In the genomic region with DNA sequence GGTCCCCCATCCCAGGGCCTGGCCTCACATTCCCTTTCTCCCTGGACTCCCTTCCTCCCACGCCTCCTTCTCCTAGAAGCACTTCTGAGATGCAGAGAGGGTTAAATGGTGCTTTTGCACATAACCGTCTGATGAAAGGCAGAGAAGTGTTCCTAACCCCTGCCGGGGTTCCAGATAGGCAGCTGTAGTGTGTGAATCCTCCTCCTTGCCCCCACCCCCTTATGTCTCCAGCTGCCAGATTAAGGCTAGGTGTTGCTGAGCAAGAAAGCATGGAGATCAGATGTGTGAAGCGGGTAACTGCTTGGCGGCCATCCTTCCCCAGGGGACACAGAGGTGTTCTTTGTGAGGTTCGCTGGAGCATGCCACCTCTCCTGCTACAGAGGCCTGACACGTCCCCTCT, we compare ENCODE assay signal across 1 cellular context.
TF ChIP-seq lines count a peak whose summit lies in the region.

No MANE protein-coding gene starts in this region.

TF ChIP-seq in IMR-90, 13 proteins besides CTCF, POLR2A, EP300 and RAD21:
- no peak for TF ChIP-seq SMC3 (IDR thresholded peaks at IDR 0.05; ENCODE audit: low read depth, low read length)
- no peak for TF ChIP-seq CHD1 (IDR thresholded peaks at IDR 0.05; ENCODE audit: low read depth, low read length)
- TF ChIP-seq, protein P1, sequence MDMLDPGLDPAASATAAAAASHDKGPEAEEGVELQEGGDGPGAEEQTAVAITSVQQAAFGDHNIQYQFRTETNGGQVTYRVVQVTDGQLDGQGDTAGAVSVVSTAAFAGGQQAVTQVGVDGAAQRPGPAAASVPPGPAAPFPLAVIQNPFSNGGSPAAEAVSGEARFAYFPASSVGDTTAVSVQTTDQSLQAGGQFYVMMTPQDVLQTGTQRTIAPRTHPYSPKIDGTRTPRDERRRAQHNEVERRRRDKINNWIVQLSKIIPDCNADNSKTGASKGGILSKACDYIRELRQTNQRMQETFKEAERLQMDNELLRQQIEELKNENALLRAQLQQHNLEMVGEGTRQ (IDR thresholded peaks at IDR 0.05; ENCODE audit: low read depth, low read length): no peak
